In the genomic region with DNA sequence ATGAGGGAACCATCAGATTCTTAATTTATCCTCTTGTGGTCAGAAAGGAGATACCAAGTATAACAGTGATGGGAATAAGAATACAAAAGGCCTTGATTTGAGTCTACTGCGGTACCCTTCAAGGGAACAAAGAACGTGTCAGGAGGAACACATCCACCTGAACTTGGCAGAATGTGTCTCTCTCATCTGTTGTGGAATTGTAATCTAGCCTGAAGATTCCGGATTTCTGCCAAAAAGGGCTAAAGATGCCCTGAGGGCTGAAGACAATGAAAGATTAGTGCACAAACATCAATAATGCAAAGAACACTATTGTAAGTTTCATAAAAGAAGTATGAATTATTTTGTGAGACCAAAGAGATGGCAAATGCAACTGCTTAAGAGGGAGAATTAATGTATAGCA, we compare ENCODE assay signal across 25 cellular contexts.
"Had no signal": no experiment of that assay in that cellular context is flagged by ENCODE, and none has a peak within 500 bp of the region (broad histone marks: within the 10 kb centered on the region; RNA-seq: fewer than 3 reads in every experiment).

No MANE protein-coding gene starts in this region.

- H3K36me3 ChIP-seq: stomach, suprapubic skin, thoracic aorta, thyroid gland, tibial artery, tibial nerve, transverse colon, upper lobe of left lung, upper lobe of right lung, uterus, vagina had no signal

- H3K27me3 ChIP-seq: stomach, suprapubic skin, testis, thyroid gland, tibial artery, tibial nerve, transverse colon, upper lobe of left lung, upper lobe of right lung, uterus, vagina had no signal

- H3K9me3 ChIP-seq: suprapubic skin, testis, thoracic aorta, thyroid gland, tibial artery, tibial nerve, transverse colon, upper lobe of right lung, uterus, vagina had no signal

- ATAC-seq: stimulated activated effector memory CD8-positive, alpha-beta T cell treated with anti-CD3 and anti-CD28 coated beads, Interleukin-12 subunit alpha, Interleukin-12 subunit beta, amount 100 ng/mL, for 72 hours; stimulated activated memory B cell treated with anti-CD40 and anti-IgM and Interleukin-4, amounts not matched to agents 10 μg/mL and 1 μg/mL and 100 μg/mL, for 72 hours; stimulated activated naive B cell treated with anti-CD40 and anti-IgM and Interleukin-4, amounts not matched to agents 10 μg/mL and 1 μg/mL and 100 μg/mL, for 72 hours; stimulated activated naive CD8-positive, alpha-beta T cell treated with anti-CD3 and anti-CD28 coated beads, Interleukin-15, amount 100 ng/mL, for 72 hours; stimulated activated naive CD8-positive, alpha-beta T cell treated with anti-CD3 and anti-CD28 coated beads, Interleukin-15, Interleukin-2, amounts not matched to agents 100 U/mL and 50 U/mL, for 24 hours; upper lobe of right lung had no signal

- H3K4me1 ChIP-seq: stomach, suprapubic skin, testis, thyroid gland, tibial artery, tibial nerve, transverse colon, upper lobe of left lung, upper lobe of right lung, uterus, vagina had no signal

- H3K4me3 ChIP-seq: stomach, suprapubic skin, testis, thoracic aorta, thyroid gland, tibial artery, tibial nerve, transverse colon, upper lobe of left lung, upper lobe of right lung, uterus, vagina had no signal

- DNase-seq: stimulated activated CD4-positive, alpha-beta T cell treated with anti-CD3 and anti-CD28 coated beads, Interleukin-2, amount 100 ng/mL, for 48 hours; stimulated activated CD4-positive, alpha-beta T cell treated with anti-CD3 and anti-CD28 coated beads, Interleukin-4, amount 100 ng/mL, for 1 hour; stimulated activated CD4-positive, alpha-beta T cell treated with anti-CD3 and anti-CD28 coated beads, Interleukin-4, amount 100 ng/mL, for 24 hours; stimulated activated CD4-positive, alpha-beta T cell treated with anti-CD3 and anti-CD28 coated beads, Interleukin-4, amount 100 ng/mL, for 4 hours; stimulated activated CD8-positive, alpha-beta memory T cell treated with anti-CD3 and anti-CD28 coated beads, Interleukin-4, amount 100 ng/mL, for 48 hours; stimulated activated naive B cell treated with anti-CD40 and anti-IgM and Interleukin-4, amounts not matched to agents 10 μg/mL and 1 μg/mL and 100 μg/mL, for 72 hours; stimulated activated naive CD4-positive, alpha-beta T cell; stimulated activated naive CD4-positive, alpha-beta T cell treated with Interleukin-2 at 50 U/mL for 16 hours; stimulated activated naive CD8-positive, alpha-beta T cell treated with anti-CD3 and anti-CD28 coated beads, Interleukin-15, amount 100 ng/mL, for 72 hours; stimulated activated naive CD8-positive, alpha-beta T cell treated with anti-CD3 and anti-CD28 coated beads, Interleukin-15, Interleukin-2, amounts not matched to agents 100 U/mL and 50 U/mL, for 24 hours; stomach; substantia nigra; testis; thyroid gland; tibial artery; transverse colon; upper lobe of left lung; upper lobe of right lung; uterus had no signal

- H3K27ac ChIP-seq: stomach, suprapubic skin, testis, thoracic aorta, thyroid gland, tibial artery, tibial nerve, transverse colon, upper lobe of left lung, upper lobe of right lung, uterus, vagina had no signal
